Comparison of ENCODE assay signal across 8 cellular contexts in genomic region chr9:124267271-124267807, GRCh38. TPM values are rescaled to one million over a fixed set of nuclear protein-coding genes. Genes with fewer than 3 reads are reported as not detected.
DNase-seq lines count a peak whose midpoint lies in the region; ATAC-seq and TF ChIP-seq lines count a peak whose summit lies in the region.

No MANE protein-coding gene starts in this region.

- H3K4me1 ChIP-seq in breast epithelium (peaks cover 32 to 44% of the 10 kb centered on the region in 2 donors), mucosa of stomach (ENCODE audit: control insufficient read depth, insufficient read depth, low read length) (peaks cover 85% of the 10 kb centered on the region)

- H3K9ac ChIP-seq in mucosa of stomach (ENCODE audit: low read length), result peak overlapping the region; percentile 64

- H3K4me3 ChIP-seq in NB4 (ENCODE audit: low read depth, low read length) (no peak overlapping the region), breast epithelium (peak overlapping the region in 1 of 3 donors; percentile 24), mucosa of stomach (ENCODE audit: low read length) (no peak overlapping the region)

- intact Hi-C loops in breast epithelium (cut with DNase I; ENCODE audit: low total_unique reads), result no loop called here

- TF ChIP-seq CTCF in NB4 (IDR thresholded peaks at IDR 0.05; ENCODE audit: low read depth, low read length) (no peak), breast epithelium (IDR thresholded peaks at IDR 0.05) (peak in 1 of 3 donors; percentile 19)

- TF ChIP-seq POLR2A in NB4 (IDR thresholded peaks at IDR 0.05; ENCODE audit: extremely low read depth, insufficient read length), result no peak
- TF ChIP-seq POLR2A in breast epithelium (IDR thresholded peaks at IDR 0.05), result no peak

- no peaks in the 10 kb centered on the region for H3K27me3 ChIP-seq in breast epithelium
- H3K27me3 ChIP-seq in mucosa of stomach (ENCODE audit: control insufficient read depth, insufficient read depth, low read length), result no peaks in the 10 kb centered on the region

- H3K27ac ChIP-seq in breast epithelium, result peak overlapping the region; percentile 82 to 83

- H3K36me3 ChIP-seq in breast epithelium (no peaks in the 10 kb centered on the region), mucosa of stomach (ENCODE audit: control insufficient read depth, insufficient read depth, low read length) (no peaks in the 10 kb centered on the region)

- H3K9me3 ChIP-seq in breast epithelium (no peaks in the 10 kb centered on the region), mucosa of stomach (ENCODE audit: control insufficient read depth, low read length) (no peaks in the 10 kb centered on the region)

- ATAC-seq in HG03469 (IDR thresholded peaks at IDR 0.05; ENCODE audit: unreplicated experiment) (no peak), GM21737 (IDR thresholded peaks at IDR 0.05; ENCODE audit: unreplicated experiment) (no peak)

- DNase-seq in DMS153 treated with DMSO at 0.1 percent for 48 hours (lab: John Stamatoyannopoulos, UW; ENCODE audit: unreplicated experiment) (peak; percentile 77), NB4 (ENCODE audit: low read depth) (peak; percentile 91), breast epithelium (ENCODE audit: low spot score in 2 of 2) (peak; percentile 86 to 91), LoVo (ENCODE audit: low spot score) (no peak)
- DNase-seq in stimulated activated CD4-positive, alpha-beta T cell treated with anti-CD3 and anti-CD28 coated beads, Interleukin-4, amount 100 ng/mL, for 1 hour, result no peak

RNA-seq across cellular contexts. Expression of gene NEK6, which starts 9.6 kb away (rescaled TPM):
- 10 to 100 TPM; 17.8 to 31.5 (median 22.2) TPM for total RNA-seq in breast epithelium

Comparison
In these comparisons a context has a peak if more than half of its experiments do, and no peak if none do; other contexts are left out.
1. DNase-seq: peak in DMS153 treated with DMSO at 0.1 percent for 48 hours (single experiment), NB4 (single experiment) and breast epithelium (2 of 2); none in stimulated activated CD4-positive, alpha-beta T cell treated with anti-CD3 and anti-CD28 coated beads, Interleukin-4, amount 100 ng/mL, for 1 hour (single experiment) and LoVo (single experiment).